ENCODE assay signal across 5 cellular contexts in the genomic region with DNA sequence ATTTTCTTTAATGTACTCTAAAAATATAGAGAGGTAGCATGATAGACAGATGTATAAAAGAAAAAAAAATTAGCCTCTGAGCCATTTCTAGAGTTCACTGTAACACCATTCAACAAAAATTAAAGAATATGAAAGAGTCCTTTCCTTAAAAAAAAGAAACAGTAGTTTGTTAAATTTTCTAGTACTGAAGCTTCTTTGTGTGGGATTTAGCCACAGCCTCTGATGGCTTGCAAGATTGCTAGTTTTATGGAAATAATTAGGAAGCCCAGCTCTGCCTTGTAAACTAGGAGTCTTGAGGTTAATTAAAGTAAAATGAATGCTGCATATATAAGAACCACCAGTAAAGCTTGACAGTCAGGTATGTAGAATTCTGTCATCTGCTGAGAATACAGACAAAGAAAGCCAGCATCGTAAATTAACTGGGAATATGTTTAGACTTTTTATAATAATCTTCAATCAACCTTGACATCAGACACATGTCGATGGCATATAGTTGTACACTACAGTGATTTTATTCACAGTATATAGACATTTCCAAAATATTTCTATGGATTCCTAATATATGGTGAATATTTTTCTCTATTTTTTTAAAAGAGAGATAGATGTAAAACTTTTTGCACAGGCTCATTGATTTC.
"Had no signal": no experiment of that assay in that cellular context is flagged by ENCODE, and none has a peak within 500 bp of the region (broad histone marks: within the 10 kb centered on the region; RNA-seq: fewer than 3 reads in every experiment).

No MANE protein-coding gene starts in this region.

- H3K27ac Mint-ChIP-seq: GM23338, H9 had no signal

- H3K4me3 Mint-ChIP-seq: GM23338, H9 had no signal

- H3K4me3 ChIP-seq: GM23338, K562 had no signal

- DNase-seq: H9, HCEC 1CT, IMR-90 had no signal

- H3K4me2 ChIP-seq: GM23338 had no signal

- H3K9me3 Mint-ChIP-seq: GM23338, H9 had no signal

- ATAC-seq: GM23338, K562 had no signal
